ENCODE assay signal across 11 cellular contexts in genomic region chr3:190886945-190887344, GRCh38. TPM values are rescaled to one million over a fixed set of nuclear protein-coding genes. Genes with fewer than 3 reads are reported as not detected.
DNase-seq lines count a peak whose midpoint lies in the region; ATAC-seq lines count a peak whose summit lies in the region.
"Had no signal": no experiment of that assay in that cellular context is flagged by ENCODE, and none has a peak within 500 bp of the region (broad histone marks: within the 10 kb centered on the region; RNA-seq: fewer than 3 reads in every experiment).

No MANE protein-coding gene starts in this region.

- intact Hi-C loops in sciatic nerve (cut with DNase I): no loop called here

- ATAC-seq in GM18502 (IDR thresholded peaks at IDR 0.05; ENCODE audit: poor library complexity, unreplicated experiment) (peak; percentile 61), GM21717 (IDR thresholded peaks at IDR 0.05; ENCODE audit: unreplicated experiment) (peak; percentile 88), HG03432 (IDR thresholded peaks at IDR 0.05; ENCODE audit: unreplicated experiment) (peak; percentile 88), sciatic nerve (no peak)

- DNase-seq in amniotic epithelial cell (ENCODE audit: low read depth): peak; percentile 55
- DNase-seq in COLO668 (lab: John Stamatoyannopoulos, UW; ENCODE audit: unreplicated experiment): no peak
- no peak for DNase-seq in activated effector memory CD4-positive, alpha-beta T cell treated with anti-CD3 and anti-CD28 coated beads, Interleukin-2, amount 50 U/mL, for 16 hours
- DNase-seq in sciatic nerve (ENCODE audit: low spot score): no peak
- DNase-seq in activated gamma-delta T cell (lab: John Stamatoyannopoulos, UW): no peak
- DNase-seq: activated CD4-positive, alpha-beta memory T cell treated with anti-CD3 and anti-CD28 coated beads for 36 hours; CD4-positive, CD25-positive, alpha-beta regulatory T cell had no signal

RNA-seq across cellular contexts. Expression of gene GMNC, which starts 24.5 kb away (rescaled TPM):
- not detected for total RNA-seq in sciatic nerve
- total RNA-seq: activated CD4-positive, alpha-beta memory T cell treated with anti-CD3 and anti-CD28 coated beads for 36 hours; CD4-positive, CD25-positive, alpha-beta regulatory T cell; thoracic aorta had no signal
